ENCODE assay signal across 22 cellular contexts in the genomic region with DNA sequence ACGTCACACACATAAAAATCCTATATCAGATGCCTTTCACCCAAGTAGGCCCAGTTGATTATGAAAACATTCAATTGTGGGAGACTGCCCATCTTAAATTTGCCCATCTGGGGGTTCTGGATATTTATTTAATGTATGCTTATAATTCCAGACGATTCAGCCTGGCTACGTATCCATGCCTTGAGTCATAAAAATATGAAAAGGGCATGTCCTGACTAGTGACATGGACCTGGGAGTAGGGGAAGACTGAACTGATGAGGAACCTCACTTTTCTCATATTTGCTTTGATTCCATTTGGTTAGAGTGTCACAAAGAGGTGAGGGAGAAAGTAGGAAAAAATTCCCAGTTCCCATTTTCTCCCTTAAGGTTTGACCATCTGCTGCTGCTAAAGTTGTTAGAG.
"Had no signal": no experiment of that assay in that cellular context is flagged by ENCODE, and none has a peak within 500 bp of the region (broad histone marks: within the 10 kb centered on the region; RNA-seq: fewer than 3 reads in every experiment).

No MANE protein-coding gene starts in this region.

- H3K4me3 ChIP-seq: left lung, lower lobe of right lung, mucosa of descending colon, ovary, right atrium auricular region, right lobe of liver, smooth muscle cell, tibial nerve, uterus had no signal

- H3K9me3 ChIP-seq: left lung, lower lobe of right lung, mucosa of descending colon, ovary, right atrium auricular region, right lobe of liver, tibial nerve, uterus had no signal

- H3K27ac ChIP-seq: left lung, lower lobe of right lung, ovary, right atrium auricular region, right lobe of liver, tibial nerve, uterus had no signal

- H3K27me3 ChIP-seq: ovary, right atrium auricular region, right lobe of liver, tibial nerve, uterus had no signal

- ATAC-seq: left colon; left lung; lower lobe of right lung; mucosa of descending colon; naive thymus-derived CD4-positive, alpha-beta T cell; right lobe of liver; stimulated activated memory B cell treated with anti-CD40 and anti-IgM and Interleukin-4, amounts not matched to agents 10 μg/mL and 1 μg/mL and 100 μg/mL, for 72 hours; stimulated activated naive CD8-positive, alpha-beta T cell treated with anti-CD3 and anti-CD28 coated beads, Interleukin-15, amount 100 ng/mL, for 72 hours had no signal

- H3K4me2 ChIP-seq: smooth muscle cell had no signal

- H3K36me3 ChIP-seq: left lung, lower lobe of right lung, ovary, right atrium auricular region, right lobe of liver, tibial nerve, uterus had no signal

- FAIRE-seq: kidney had no signal

- H3K4me1 ChIP-seq: left lung, lower lobe of right lung, right atrium auricular region, right lobe of liver, tibial nerve, uterus had no signal

- DNase-seq: hippocampal formation; kidney; left colon; left lung; lower lobe of right lung; mesendoderm; mucosa of descending colon; naive thymus-derived CD4-positive, alpha-beta T cell; ovary; right lobe of liver; stimulated activated CD4-positive, alpha-beta T cell treated with anti-CD3 and anti-CD28 coated beads, Interleukin-1b, Interleukin-23, amount 100 ng/mL, for 48 hours; stimulated activated CD4-positive, alpha-beta T cell treated with anti-CD3 and anti-CD28 coated beads, Interleukin-2, amount 100 ng/mL, for 48 hours; stimulated activated CD4-positive, alpha-beta T cell treated with anti-CD3 and anti-CD28 coated beads, Interleukin-4, amount 100 ng/mL, for 4 hours; stimulated activated CD8-positive, alpha-beta memory T cell treated with anti-CD3 and anti-CD28 coated beads, Interleukin-4, amount 100 ng/mL, for 48 hours; stimulated activated naive CD4-positive, alpha-beta T cell treated with Interleukin-2 at 50 U/mL for 16 hours; stimulated activated naive CD8-positive, alpha-beta T cell treated with anti-CD3 and anti-CD28 coated beads, Interleukin-15, amount 100 ng/mL, for 72 hours; substantia nigra; uterus had no signal
